Comparison of ENCODE assay signal across 17 cellular contexts in genomic region chr2:44975571-44976450, GRCh38. TPM values are rescaled to one million over a fixed set of nuclear protein-coding genes. Genes with fewer than 3 reads are reported as not detected.
DNase-seq lines count a peak whose midpoint lies in the region; ATAC-seq and TF ChIP-seq lines count a peak whose summit lies in the region.
"Had no signal": no experiment of that assay in that cellular context is flagged by ENCODE, and none has a peak within 500 bp of the region (broad histone marks: within the 10 kb centered on the region; RNA-seq: fewer than 3 reads in every experiment).

No MANE protein-coding gene starts in this region.

- H2AK9ac ChIP-seq in IMR-90 (replicated peaks; ENCODE audit: low read depth, low read length, poor library complexity) = no peak overlapping the region

- POLR2A ChIA-PET in activated CD8-positive, alpha-beta T cell treated with anti-CD3 and anti-CD28 coated beads for 36 hours (lab: Charles Lee) = no interaction called here
- POLR2A ChIA-PET in activated CD8-positive, alpha-beta T cell treated with anti-CD3 and anti-CD28 coated beads, Interleukin-2, amount 10 ng/mL, durations not matched to agents 7 days and 5 days (lab: Charles Lee) = no interaction called here
- POLR2A ChIA-PET in IMR-90 (lab: Charles Lee; ENCODE audit: unreplicated experiment) = no interaction called here

- H3K27ac ChIP-seq in IMR-90 (ENCODE audit: insufficient read depth, low read length) (no peak overlapping the region), endodermal cell (ENCODE audit: low read depth, low read length) (no peak overlapping the region)
- H3K27ac ChIP-seq: SJSA1 had no signal

- H2BK20ac ChIP-seq in IMR-90 (ENCODE audit: low read depth, low read length) = no peak overlapping the region

- H3K56ac ChIP-seq in IMR-90 (ENCODE audit: extremely low read depth, insufficient read depth, low read length) = no peak overlapping the region

- H3K14ac ChIP-seq in IMR-90 (replicated peaks; ENCODE audit: low read depth, low read length) = no peak overlapping the region

- no peak overlapping the region for H2BK120ac ChIP-seq in IMR-90 (ENCODE audit: low read depth, low read length)

- TF ChIP-seq RAD21 in IMR-90 (IDR thresholded peaks at IDR 0.05; ENCODE audit: low read length) = no peak

- H3K4me3 ChIP-seq in IMR-90 (ENCODE audit: insufficient read depth, low read depth, low read length) = no peak overlapping the region
- H3K4me3 ChIP-seq in endodermal cell (ENCODE audit: low read length) = no peak overlapping the region
- H3K4me3 ChIP-seq: SJSA1 had no signal

- no peaks in the 10 kb centered on the region for H4K20me1 ChIP-seq in IMR-90 (ENCODE audit: insufficient read depth, low read length)

- H3K27me3 ChIP-seq in IMR-90 (ENCODE audit: control insufficient read depth, insufficient read depth, low read length) (peaks cover 46% of the 10 kb centered on the region), endodermal cell (ENCODE audit: control insufficient read depth, insufficient read depth, low read length, poor library complexity, severe bottlenecking) (no peaks in the 10 kb centered on the region)
- H3K27me3 ChIP-seq: SJSA1 had no signal

- H4K8ac ChIP-seq in IMR-90 (ENCODE audit: low read depth in 2 of 2, low read length in 2 of 2) = no peak overlapping the region

- H4K5ac ChIP-seq in IMR-90 (ENCODE audit: low read depth, low read length) = no peak overlapping the region

- no peak for TF ChIP-seq POLR2A in IMR-90 (IDR thresholded peaks at IDR 0.05; ENCODE audit: low read depth, low read length)

- peak overlapping the region; percentile 63 for H2AFZ ChIP-seq in IMR-90 (replicated peaks; ENCODE audit: low read length, poor library complexity)

- TF ChIP-seq CTCF in activated CD8-positive, alpha-beta T cell treated with anti-CD3 and anti-CD28 coated beads for 36 hours (IDR thresholded peaks at IDR 0.05) = no peak
- TF ChIP-seq CTCF in IMR-90 (conservative IDR thresholded peaks at IDR 0.05; ENCODE audit: low read depth, low read length) (no peak), endodermal cell (conservative IDR thresholded peaks at IDR 0.05) (no peak)

- H3K18ac ChIP-seq in IMR-90 (ENCODE audit: low read depth, low read length) = no peak overlapping the region

- no peak overlapping the region for H3K23ac ChIP-seq in IMR-90 (ENCODE audit: low read depth, low read length)

- no peak overlapping the region for H4K91ac ChIP-seq in IMR-90 (ENCODE audit: insufficient read depth, low read depth, low read length)

- intact Hi-C loops in activated CD8-positive, alpha-beta T cell treated with anti-CD3 and anti-CD28 coated beads for 36 hours (cut with micrococcal nuclease) = no loop called here
- intact Hi-C loops in IMR-90 (cut with micrococcal nuclease) = no loop called here
- intact Hi-C loops in posterior vena cava (cut with DNase I) = no loop called here

- in situ Hi-C loops in IMR-90 (cut with MboI; ENCODE audit: low sequenced_read_pairs) = loop anchor here (5.0 kb wide), 1 partner anchor 601 kb away; no protein-coding TSS in a partner anchor

- DNase-seq in activated CD8-positive, alpha-beta T cell treated with anti-CD3 and anti-CD28 coated beads for 36 hours = peak; percentile 17
- DNase-seq in activated CD8-positive, alpha-beta T cell treated with anti-CD3 and anti-CD28 coated beads, Interleukin-2, amount 10 ng/mL, durations not matched to agents 7 days and 5 days = no peak
- DNase-seq in IMR-90 (no peak), endodermal cell (peak; percentile 79), posterior vena cava (ENCODE audit: low spot score) (peak; percentile 56), NCI-H1092 (lab: John Stamatoyannopoulos, UW) (no peak)
- DNase-seq: ACHN, amniotic stem cell, GDM1, Kasumi-1, NCI-H1436, NCI-H226 had no signal

- no TSS peak for BruUV-seq in IMR-90 (replicated peaks; lab: Mats Ljungman, UMichigan)

- H3K27me3 Mint-ChIP-seq in activated CD8-positive, alpha-beta T cell treated with anti-CD3 and anti-CD28 coated beads for 36 hours = peaks cover 1% of the 10 kb centered on the region
- peaks cover 6% of the 10 kb centered on the region for H3K27me3 Mint-ChIP-seq in activated CD8-positive, alpha-beta T cell treated with anti-CD3 and anti-CD28 coated beads, Interleukin-2, amount 10 ng/mL, durations not matched to agents 7 days and 5 days (ENCODE audit: low read depth)
- peaks cover 21% of the 10 kb centered on the region for H3K27me3 Mint-ChIP-seq in endodermal cell (ENCODE audit: insufficient read depth)

- ATAC-seq in activated CD8-positive, alpha-beta T cell treated with anti-CD3 and anti-CD28 coated beads for 36 hours = no peak
- no peak for ATAC-seq in activated CD8-positive, alpha-beta T cell treated with anti-CD3 and anti-CD28 coated beads, Interleukin-2, amount 10 ng/mL, durations not matched to agents 7 days and 5 days
- ATAC-seq in IMR-90 (ENCODE audit: low read depth) (no peak), GM21737 (IDR thresholded peaks at IDR 0.05; ENCODE audit: unreplicated experiment) (no peak), HG02588 (IDR thresholded peaks at IDR 0.05; ENCODE audit: unreplicated experiment) (no peak)

- no peak overlapping the region for H3K27ac Mint-ChIP-seq in activated CD8-positive, alpha-beta T cell treated with anti-CD3 and anti-CD28 coated beads for 36 hours
- no peak overlapping the region for H3K27ac Mint-ChIP-seq in activated CD8-positive, alpha-beta T cell treated with anti-CD3 and anti-CD28 coated beads, Interleukin-2, amount 10 ng/mL, durations not matched to agents 7 days and 5 days
- H3K27ac Mint-ChIP-seq in endodermal cell = peak overlapping the region; percentile 56

- H3K9ac ChIP-seq in IMR-90 (ENCODE audit: low read depth, low read length) = no peak overlapping the region
- no peak overlapping the region for H3K9ac ChIP-seq in endodermal cell (ENCODE audit: extremely low read depth, low read length, poor library complexity, severe bottlenecking)

- H3K4me1 Mint-ChIP-seq in activated CD8-positive, alpha-beta T cell treated with anti-CD3 and anti-CD28 coated beads for 36 hours (ENCODE audit: low read depth) = peaks cover 4% of the 10 kb centered on the region
- H3K4me1 Mint-ChIP-seq in activated CD8-positive, alpha-beta T cell treated with anti-CD3 and anti-CD28 coated beads, Interleukin-2, amount 10 ng/mL, durations not matched to agents 7 days and 5 days (ENCODE audit: low read depth) = no peaks in the 10 kb centered on the region
- peaks cover 20% of the 10 kb centered on the region for H3K4me1 Mint-ChIP-seq in endodermal cell

- CTCF ChIA-PET in activated CD8-positive, alpha-beta T cell treated with anti-CD3 and anti-CD28 coated beads for 36 hours (lab: Charles Lee) = interaction anchor here (0.6 kb wide), 1 partner anchor 247 kb away, joined by 3 read pairs; no protein-coding TSS in a partner anchor
- CTCF ChIA-PET in activated CD8-positive, alpha-beta T cell treated with anti-CD3 and anti-CD28 coated beads, Interleukin-2, amount 10 ng/mL, durations not matched to agents 7 days and 5 days (lab: Charles Lee) = interaction anchor here (0.8 to 1.1 kb wide), 2 partner anchors 20 to 518 kb away, joined by 3 to 4 read pairs; no protein-coding TSS in a partner anchor
- CTCF ChIA-PET in IMR-90 (lab: Yijun Ruan, JAX) = no interaction called here

- H3K9me1 ChIP-seq in IMR-90 (ENCODE audit: insufficient read depth, low read length) = no peaks in the 10 kb centered on the region

- dilution Hi-C loops in IMR-90 (cut with HindIII; ENCODE audit: low sequenced_read_pairs, unreplicated experiment) = no loop called here

- H3K4ac ChIP-seq in IMR-90 (ENCODE audit: low read depth, low read length) = no peak overlapping the region

- H3K4me1 ChIP-seq in IMR-90 (ENCODE audit: control insufficient read depth, insufficient read depth, low read length) (no peaks in the 10 kb centered on the region), endodermal cell (ENCODE audit: control insufficient read depth, insufficient read depth, low read length) (peaks cover 11% of the 10 kb centered on the region)

- H3K9me3 ChIP-seq in IMR-90 (ENCODE audit: control insufficient read depth, insufficient read depth, low read length) (no peaks in the 10 kb centered on the region), endodermal cell (ENCODE audit: control insufficient read depth, low read length) (no peaks in the 10 kb centered on the region)
- H3K9me3 ChIP-seq: SJSA1 had no signal

- H3K36me3 ChIP-seq in IMR-90 (ENCODE audit: control insufficient read depth, insufficient read depth, low read length) = no peaks in the 10 kb centered on the region
- H3K36me3 ChIP-seq in endodermal cell (ENCODE audit: control insufficient read depth, insufficient read depth, low read length) = no peaks in the 10 kb centered on the region
- H3K36me3 ChIP-seq: SJSA1 had no signal

- H3K4me2 ChIP-seq in IMR-90 (ENCODE audit: low read depth, low read length) = no peak overlapping the region

- H3K4me3 Mint-ChIP-seq in activated CD8-positive, alpha-beta T cell treated with anti-CD3 and anti-CD28 coated beads for 36 hours = peak overlapping the region; percentile 24
- H3K4me3 Mint-ChIP-seq in activated CD8-positive, alpha-beta T cell treated with anti-CD3 and anti-CD28 coated beads, Interleukin-2, amount 10 ng/mL, durations not matched to agents 7 days and 5 days = no peak overlapping the region
- H3K4me3 Mint-ChIP-seq in endodermal cell = peak overlapping the region; percentile 35

- WGBS in IMR-90 (ENCODE audit: extremely low coverage in 2 of 2, insufficient read length in 1 of 2), 2 experiments = 42% methylated on average over 2 of the region's 24 CpGs; no CpG with 5 or more reads in 1 of the 2 experiments
- WGBS in endodermal cell (ENCODE audit: insufficient coverage in 1 of 2, insufficient read length in 1 of 2), 2 experiments = 69 to 74% methylated on average over 9 to 24 of the region's 24 CpGs

- H3K9me3 Mint-ChIP-seq in activated CD8-positive, alpha-beta T cell treated with anti-CD3 and anti-CD28 coated beads for 36 hours = no peaks in the 10 kb centered on the region
- no peaks in the 10 kb centered on the region for H3K9me3 Mint-ChIP-seq in activated CD8-positive, alpha-beta T cell treated with anti-CD3 and anti-CD28 coated beads, Interleukin-2, amount 10 ng/mL, durations not matched to agents 7 days and 5 days (ENCODE audit: insufficient read depth)
- no peaks in the 10 kb centered on the region for H3K9me3 Mint-ChIP-seq in endodermal cell

- no peak overlapping the region for H2AK5ac ChIP-seq in IMR-90 (ENCODE audit: low read depth, low read length)

- H3K79me1 ChIP-seq in IMR-90 (ENCODE audit: low read depth in 1 of 2, low read length in 2 of 2) = no peaks in the 10 kb centered on the region

- H2BK15ac ChIP-seq in IMR-90 (ENCODE audit: low read depth, low read length) = no peak overlapping the region

- H3K36me3 Mint-ChIP-seq in activated CD8-positive, alpha-beta T cell treated with anti-CD3 and anti-CD28 coated beads for 36 hours (ENCODE audit: low read depth) = no peaks in the 10 kb centered on the region
- H3K36me3 Mint-ChIP-seq in activated CD8-positive, alpha-beta T cell treated with anti-CD3 and anti-CD28 coated beads, Interleukin-2, amount 10 ng/mL, durations not matched to agents 7 days and 5 days (ENCODE audit: low read depth) = no peaks in the 10 kb centered on the region
- H3K36me3 Mint-ChIP-seq in endodermal cell (ENCODE audit: low read depth) = no peaks in the 10 kb centered on the region

- no peak overlapping the region for H2BK5ac ChIP-seq in IMR-90 (ENCODE audit: low read depth, low read length, poor library complexity, severe bottlenecking)

RNA-seq across cellular contexts. Expression of gene SIX2, which starts 33.4 kb away (rescaled TPM):
- not detected for total RNA-seq in activated CD8-positive, alpha-beta T cell treated with anti-CD3 and anti-CD28 coated beads for 36 hours
- total RNA-seq in activated CD8-positive, alpha-beta T cell treated with anti-CD3 and anti-CD28 coated beads, Interleukin-2, amount 10 ng/mL, durations not matched to agents 7 days and 5 days = not detected
- total RNA-seq in IMR-90 (2012; rRNA removed) (not detected in 2 replicates), endodermal cell (not detected), posterior vena cava (1 to 10 TPM in 1 of 2 donors, under 1 TPM in 1; 0.33 to 1.3 TPM)
- polyA plus RNA-seq in IMR-90 (2012; rRNA removed) = not detected in 2 replicates
- not detected in 2 replicates for polyA plus RNA-seq in IMR-90 (2012; cell fraction: cytosol; rRNA removed)
- not detected in 2 replicates for polyA plus RNA-seq in IMR-90 (2012; cell fraction: nucleus; rRNA removed; ENCODE audit: low replicate concordance)
- polyA plus RNA-seq in endodermal cell (2013, experiment 1 of 2) = 1.8 TPM
- polyA plus RNA-seq in endodermal cell (2013, experiment 2 of 2) = 1.4 TPM

RNA-seq across cellular contexts. Expression of gene SIX3, which starts 34.3 kb away (rescaled TPM):
- total RNA-seq in activated CD8-positive, alpha-beta T cell treated with anti-CD3 and anti-CD28 coated beads for 36 hours = not detected
- total RNA-seq in activated CD8-positive, alpha-beta T cell treated with anti-CD3 and anti-CD28 coated beads, Interleukin-2, amount 10 ng/mL, durations not matched to agents 7 days and 5 days = under 1 TPM in 1 of 2 experiments, not detected in 1; 0.10 TPM
- total RNA-seq in IMR-90 (2012; rRNA removed) (not detected in 2 replicates), endodermal cell (1 to 10 TPM; 1.9 to 5.7 TPM), posterior vena cava (not detected)
- polyA plus RNA-seq in IMR-90 (2012; rRNA removed) = not detected in 2 replicates
- not detected in 2 replicates for polyA plus RNA-seq in IMR-90 (2012; cell fraction: cytosol; rRNA removed)
- not detected in 2 replicates for polyA plus RNA-seq in IMR-90 (2012; cell fraction: nucleus; rRNA removed; ENCODE audit: low replicate concordance)
- polyA plus RNA-seq in endodermal cell (2013, experiment 1 of 2) = 0.71 TPM
- polyA plus RNA-seq in endodermal cell (2013, experiment 2 of 2) = 0.62 TPM
- total RNA-seq: cerebellum, glomerular endothelial cell, SJSA1 had no signal

Comparison
In these comparisons a context has a peak if more than half of its experiments do, and no peak if none do; other contexts are left out.
1. DNase-seq: peak in activated CD8-positive, alpha-beta T cell treated with anti-CD3 and anti-CD28 coated beads for 36 hours (single experiment), endodermal cell (single experiment) and posterior vena cava (single experiment); none in activated CD8-positive, alpha-beta T cell treated with anti-CD3 and anti-CD28 coated beads, Interleukin-2, amount 10 ng/mL, durations not matched to agents 7 days and 5 days (single experiment), IMR-90 (single experiment) and NCI-H1092 (single experiment).